Comparison of ENCODE assay signal across 1 cellular context in the genomic region with DNA sequence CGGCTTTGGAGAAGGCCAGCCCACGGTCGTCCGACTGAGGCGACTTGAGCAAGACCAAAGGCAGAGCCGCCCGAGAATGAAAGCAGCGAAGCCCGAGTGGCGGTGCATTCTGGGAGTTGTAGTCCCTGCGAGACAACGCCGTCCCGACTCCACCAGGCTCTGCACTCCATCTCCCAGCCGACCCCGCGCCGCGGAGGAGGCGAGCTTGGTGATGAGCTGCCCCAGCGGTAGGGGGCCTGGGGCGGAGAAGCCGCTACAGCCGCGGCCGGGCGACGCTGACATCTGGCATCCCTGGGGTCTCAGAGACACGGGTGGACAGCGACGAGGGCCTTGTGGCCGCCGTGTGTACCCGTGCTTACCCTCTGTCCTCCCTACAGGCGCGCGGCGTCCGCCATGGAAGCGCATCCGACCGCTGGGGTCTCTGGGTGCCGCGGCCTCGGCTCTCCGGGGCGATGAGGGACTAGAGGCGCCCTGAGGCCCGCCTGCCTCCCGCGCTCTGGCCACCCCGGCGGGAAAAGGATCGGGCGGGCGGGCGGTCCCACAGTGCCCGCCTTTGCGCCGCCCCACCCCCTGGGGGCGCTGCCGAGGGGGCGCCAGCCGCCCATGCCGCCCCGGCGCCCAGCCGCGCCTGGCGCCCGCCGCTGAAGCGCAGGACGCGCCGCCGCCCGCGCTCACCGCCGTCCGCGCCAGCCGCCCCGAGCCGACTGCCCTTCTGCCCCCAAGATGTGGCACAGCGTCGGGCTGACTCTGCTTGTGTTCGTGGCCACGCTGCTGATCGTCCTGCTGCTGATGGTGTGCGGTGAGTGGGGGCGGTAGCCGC.
TF ChIP-seq lines count a peak whose summit lies in the region.

TSS of gene SMIM13 (plus strand) at position 244 of the 820 bp plus-strand sequence. CDS start at position 724, 480 bp downstream.

TF ChIP-seq in K562, 482 proteins besides CTCF, POLR2A, EP300 and RAD21 (continued from another document):
- TF ChIP-seq, protein P1, sequence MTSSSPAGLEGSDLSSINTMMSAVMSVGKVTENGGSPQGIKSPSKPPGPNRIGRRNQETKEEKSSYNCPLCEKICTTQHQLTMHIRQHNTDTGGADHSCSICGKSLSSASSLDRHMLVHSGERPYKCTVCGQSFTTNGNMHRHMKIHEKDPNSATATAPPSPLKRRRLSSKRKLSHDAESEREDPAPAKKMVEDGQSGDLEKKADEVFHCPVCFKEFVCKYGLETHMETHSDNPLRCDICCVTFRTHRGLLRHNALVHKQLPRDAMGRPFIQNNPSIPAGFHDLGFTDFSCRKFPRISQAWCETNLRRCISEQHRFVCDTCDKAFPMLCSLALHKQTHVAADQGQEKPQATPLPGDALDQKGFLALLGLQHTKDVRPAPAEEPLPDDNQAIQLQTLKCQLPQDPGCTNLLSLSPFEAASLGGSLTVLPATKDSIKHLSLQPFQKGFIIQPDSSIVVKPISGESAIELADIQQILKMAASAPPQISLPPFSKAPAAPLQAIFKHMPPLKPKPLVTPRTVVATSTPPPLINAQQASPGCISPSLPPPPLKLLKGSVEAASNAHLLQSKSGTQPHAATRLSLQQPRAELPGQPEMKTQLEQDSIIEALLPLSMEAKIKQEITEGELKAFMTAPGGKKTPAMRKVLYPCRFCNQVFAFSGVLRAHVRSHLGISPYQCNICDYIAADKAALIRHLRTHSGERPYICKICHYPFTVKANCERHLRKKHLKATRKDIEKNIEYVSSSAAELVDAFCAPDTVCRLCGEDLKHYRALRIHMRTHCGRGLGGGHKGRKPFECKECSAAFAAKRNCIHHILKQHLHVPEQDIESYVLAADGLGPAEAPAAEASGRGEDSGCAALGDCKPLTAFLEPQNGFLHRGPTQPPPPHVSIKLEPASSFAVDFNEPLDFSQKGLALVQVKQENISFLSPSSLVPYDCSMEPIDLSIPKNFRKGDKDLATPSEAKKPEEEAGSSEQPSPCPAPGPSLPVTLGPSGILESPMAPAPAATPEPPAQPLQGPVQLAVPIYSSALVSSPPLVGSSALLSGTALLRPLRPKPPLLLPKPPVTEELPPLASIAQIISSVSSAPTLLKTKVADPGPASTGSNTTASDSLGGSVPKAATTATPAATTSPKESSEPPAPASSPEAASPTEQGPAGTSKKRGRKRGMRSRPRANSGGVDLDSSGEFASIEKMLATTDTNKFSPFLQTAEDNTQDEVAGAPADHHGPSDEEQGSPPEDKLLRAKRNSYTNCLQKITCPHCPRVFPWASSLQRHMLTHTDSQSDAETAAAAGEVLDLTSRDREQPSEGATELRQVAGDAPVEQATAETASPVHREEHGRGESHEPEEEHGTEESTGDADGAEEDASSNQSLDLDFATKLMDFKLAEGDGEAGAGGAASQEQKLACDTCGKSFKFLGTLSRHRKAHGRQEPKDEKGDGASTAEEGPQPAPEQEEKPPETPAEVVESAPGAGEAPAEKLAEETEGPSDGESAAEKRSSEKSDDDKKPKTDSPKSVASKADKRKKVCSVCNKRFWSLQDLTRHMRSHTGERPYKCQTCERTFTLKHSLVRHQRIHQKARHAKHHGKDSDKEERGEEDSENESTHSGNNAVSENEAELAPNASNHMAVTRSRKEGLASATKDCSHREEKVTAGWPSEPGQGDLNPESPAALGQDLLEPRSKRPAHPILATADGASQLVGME (CRISPR knock-in tag; IDR thresholded peaks at IDR 0.05) = peak; percentile 92; the same call in 1 of the 2 replicates
- TF ChIP-seq, protein P2, sequence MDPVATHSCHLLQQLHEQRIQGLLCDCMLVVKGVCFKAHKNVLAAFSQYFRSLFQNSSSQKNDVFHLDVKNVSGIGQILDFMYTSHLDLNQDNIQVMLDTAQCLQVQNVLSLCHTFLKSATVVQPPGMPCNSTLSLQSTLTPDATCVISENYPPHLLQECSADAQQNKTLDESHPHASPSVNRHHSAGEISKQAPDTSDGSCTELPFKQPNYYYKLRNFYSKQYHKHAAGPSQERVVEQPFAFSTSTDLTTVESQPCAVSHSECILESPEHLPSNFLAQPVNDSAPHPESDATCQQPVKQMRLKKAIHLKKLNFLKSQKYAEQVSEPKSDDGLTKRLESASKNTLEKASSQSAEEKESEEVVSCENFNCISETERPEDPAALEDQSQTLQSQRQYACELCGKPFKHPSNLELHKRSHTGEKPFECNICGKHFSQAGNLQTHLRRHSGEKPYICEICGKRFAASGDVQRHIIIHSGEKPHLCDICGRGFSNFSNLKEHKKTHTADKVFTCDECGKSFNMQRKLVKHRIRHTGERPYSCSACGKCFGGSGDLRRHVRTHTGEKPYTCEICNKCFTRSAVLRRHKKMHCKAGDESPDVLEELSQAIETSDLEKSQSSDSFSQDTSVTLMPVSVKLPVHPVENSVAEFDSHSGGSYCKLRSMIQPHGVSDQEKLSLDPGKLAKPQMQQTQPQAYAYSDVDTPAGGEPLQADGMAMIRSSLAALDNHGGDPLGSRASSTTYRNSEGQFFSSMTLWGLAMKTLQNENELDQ (CRISPR knock-in tag; IDR thresholded peaks at IDR 0.05; ENCODE audit: borderline replicate concordance) = no peak
- TF ChIP-seq NR4A1 (CRISPR knock-in tag; IDR thresholded peaks at IDR 0.05) = no peak
- TF ChIP-seq NR4A1 (tag; IDR thresholded peaks at IDR 0.05) = peak; percentile 67
- TF ChIP-seq GABPB2 (CRISPR knock-in tag; conservative IDR thresholded peaks at IDR 0.05) = no peak
- peak; percentile 48; the same call in 1 of the 2 replicates for TF ChIP-seq MYC (IDR thresholded peaks at IDR 0.05; ENCODE audit: low read depth, low read length)
- TF ChIP-seq MYC (CRISPR knock-in tag; IDR thresholded peaks at IDR 0.05; ENCODE audit: borderline replicate concordance, low read depth) = no peak
